2 cellular contexts compared by ENCODE assay signal in genomic region chr5:43301653-43302091, GRCh38.
TF ChIP-seq lines count a peak whose summit lies in the region.

No MANE protein-coding gene starts in this region.

TF ChIP-seq in endothelial cell of umbilical vein, 7 proteins besides CTCF, POLR2A, EP300 and RAD21 (continued from another document):
- TF ChIP-seq, protein P1, sequence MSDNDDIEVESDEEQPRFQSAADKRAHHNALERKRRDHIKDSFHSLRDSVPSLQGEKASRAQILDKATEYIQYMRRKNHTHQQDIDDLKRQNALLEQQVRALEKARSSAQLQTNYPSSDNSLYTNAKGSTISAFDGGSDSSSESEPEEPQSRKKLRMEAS (IDR thresholded peaks at IDR 0.05; ENCODE audit: insufficient read depth, insufficient read length): no peak
- TF ChIP-seq POLR2AphosphoS5 (IDR thresholded peaks at IDR 0.05; ENCODE audit: insufficient read depth, low read depth, low read length): no peak
- TF ChIP-seq MYC (IDR thresholded peaks at IDR 0.05; ENCODE audit: low read depth, low read length): no peak

TF ChIP-seq in neural cell, 6 proteins besides CTCF, POLR2A, EP300 and RAD21 (continued from another document):
- TF ChIP-seq REST (IDR thresholded peaks at IDR 0.05; ENCODE audit: borderline replicate concordance): no peak
